8 cellular contexts compared by ENCODE assay signal in genomic region chr1:161612322-161613141, GRCh38. TPM values are rescaled to one million over a fixed set of nuclear protein-coding genes. Genes with fewer than 3 reads are reported as not detected.
DNase-seq lines count a peak whose midpoint lies in the region; ATAC-seq and TF ChIP-seq lines count a peak whose summit lies in the region.
"Not testable (repeated sequence)": the region's sequence is repeated elsewhere in the genome, so short reads cannot be mapped to it uniquely, and the experiment has no call there.

No MANE protein-coding gene starts in this region.

- H3K27ac ChIP-seq in SK-N-SH (ENCODE audit: low read depth in 2 of 2, low read length in 1 of 2) (peak overlapping the region; percentile 53 to 80; a peak in 3 of 4 replicates), neuronal stem cell (replicated peaks; ENCODE audit: low read length) (peak overlapping the region; percentile 92), stomach smooth muscle (ENCODE audit: low read length) (peak overlapping the region; percentile 53)

- H2BK15ac ChIP-seq in neuronal stem cell (ENCODE audit: low read length): peak overlapping the region; percentile 49

- not testable (repeated sequence) for H3K79me2 ChIP-seq in SK-N-SH (ENCODE audit: insufficient read depth)

- TF ChIP-seq EP300 in SK-N-SH (IDR thresholded peaks at IDR 0.05; ENCODE audit: borderline replicate concordance in 1 of 2, low read depth in 1 of 2, low read length in 1 of 2): not testable (repeated sequence)

- CTCF ChIA-PET in HEK293T (lab: Yijun Ruan, JAX): interaction anchor here (1.8 kb wide), 1 partner anchor 114 kb away, joined by 3 read pairs; no protein-coding TSS in a partner anchor
- CTCF ChIA-PET in SK-N-SH (lab: Yijun Ruan, JAX): not testable (repeated sequence)

- H4K8ac ChIP-seq in neuronal stem cell (ENCODE audit: low read depth, low read length): peak overlapping the region; percentile 65

- peak overlapping the region; percentile 55 to 65 for H3K4me3 ChIP-seq in SK-N-SH (ENCODE audit: low read depth in 2 of 2, low read length in 1 of 2)
- H3K4me3 ChIP-seq in neuronal stem cell (ENCODE audit: low read length in 2 of 2): peak overlapping the region; percentile 50 to 73
- H3K4me3 ChIP-seq in stomach smooth muscle (ENCODE audit: low read length in 2 of 2): peak overlapping the region; percentile 60 to 74

- H4K91ac ChIP-seq in neuronal stem cell (ENCODE audit: low read depth, low read length, poor library complexity): not testable (repeated sequence)

- TF ChIP-seq RAD21 in SK-N-SH (IDR thresholded peaks at IDR 0.05; ENCODE audit: low read length): not testable (repeated sequence)

- H3K27ac Mint-ChIP-seq in activated naive CD4-positive, alpha-beta T cell treated with anti-CD3 and anti-CD28 coated beads, Interleukin-2, amount 50 U/mL, for 72 hours: peak overlapping the region; percentile 96 to 99

- peak overlapping the region; percentile 87 for H2BK5ac ChIP-seq in neuronal stem cell (ENCODE audit: low read length)

- H2BK120ac ChIP-seq in neuronal stem cell (ENCODE audit: low read depth, low read length): not testable (repeated sequence)

- not testable (repeated sequence) for H3K23ac ChIP-seq in neuronal stem cell (ENCODE audit: low read depth, low read length, poor library complexity)

- H3K4me1 ChIP-seq in SK-N-SH (ENCODE audit: control insufficient read depth in 1 of 2, insufficient read depth in 2 of 2, low read depth in 1 of 2, low read length in 1 of 2); neuronal stem cell (ENCODE audit: control insufficient read depth in 2 of 2, insufficient read depth in 1 of 2, low read depth in 1 of 2, low read length in 2 of 2); stomach smooth muscle (ENCODE audit: control insufficient read depth, insufficient read depth, low read length): not testable (repeated sequence)

- DNase-seq in GM03348 (ENCODE audit: low spot score): peak; percentile 91
- peak; percentile 82 for DNase-seq in HEK293T (ENCODE audit: extremely low spot score)
- DNase-seq in MV-4-11 (lab: John Stamatoyannopoulos, UW): peak; percentile 98
- peak; percentile 85 for DNase-seq in SK-N-SH
- DNase-seq in activated naive CD4-positive, alpha-beta T cell treated with anti-CD3 and anti-CD28 coated beads, Interleukin-2, amount 50 U/mL, for 72 hours (ENCODE audit: low spot score in 2 of 2): peak; percentile 79 to 94
- DNase-seq in globus pallidus (ENCODE audit: low spot score): peak; percentile 88
- peak; percentile 96 for DNase-seq in neuronal stem cell (ENCODE audit: low spot score)

- H3K14ac ChIP-seq in neuronal stem cell (ENCODE audit: low read length): not testable (repeated sequence)

- not testable (repeated sequence) for H3K9me2 ChIP-seq in SK-N-SH

- not testable (repeated sequence) for TF ChIP-seq CTCF in SK-N-SH (IDR thresholded peaks at IDR 0.05)

- H2AFZ ChIP-seq in SK-N-SH (ENCODE audit: low read depth) (peak overlapping the region; percentile 81; the same call in 1 of the 2 replicates), neuronal stem cell (ENCODE audit: low read length) (peak overlapping the region; percentile 61)

- not testable (repeated sequence) for H3F3A ChIP-seq in SK-N-SH (replicated peaks; ENCODE audit: insufficient read depth)

- H3K27me3 ChIP-seq in SK-N-SH (ENCODE audit: insufficient read depth); neuronal stem cell (ENCODE audit: control insufficient read depth in 3 of 3, insufficient read depth in 3 of 3, low read depth in 1 of 3, low read length in 3 of 3); stomach smooth muscle (ENCODE audit: control insufficient read depth in 1 of 2, insufficient read depth in 2 of 2, low read length in 2 of 2): not testable (repeated sequence)

- H3K9me3 Mint-ChIP-seq in activated naive CD4-positive, alpha-beta T cell treated with anti-CD3 and anti-CD28 coated beads, Interleukin-2, amount 50 U/mL, for 72 hours: not testable (repeated sequence)

- peak overlapping the region; percentile 78 for H3K4me2 ChIP-seq in SK-N-SH
- H3K4me2 ChIP-seq in neuronal stem cell (ENCODE audit: insufficient read depth, low read length, poor library complexity, severe bottlenecking): peak overlapping the region; percentile 57

- not testable (repeated sequence) for H3K79me1 ChIP-seq in neuronal stem cell (ENCODE audit: low read depth, low read length)

- H3K9ac ChIP-seq in SK-N-SH (peak overlapping the region; percentile 74; the same call in 1 of the 2 replicates), stomach smooth muscle (ENCODE audit: low read length in 2 of 2) (peak overlapping the region; percentile 59 to 69)
- not testable (repeated sequence) for H3K9ac ChIP-seq in neuronal stem cell (ENCODE audit: low read depth, low read length, poor library complexity)

- WGBS in SK-N-SH (ENCODE audit: low lambda C conversion rate): 3% methylated on average over 44 of the region's 51 CpGs
- WGBS in neuronal stem cell (ENCODE audit: extremely low coverage in 2 of 2, insufficient read length in 2 of 2, insufficient replicate concordance in 1 of 2), 2 donors: no CpG with 5 or more reads among the region's 51 CpGs

- not testable (repeated sequence) for H3K36me3 Mint-ChIP-seq in activated naive CD4-positive, alpha-beta T cell treated with anti-CD3 and anti-CD28 coated beads, Interleukin-2, amount 50 U/mL, for 72 hours

- H3K36me3 ChIP-seq in SK-N-SH (replicated peaks in 1 of 2; ENCODE audit: control insufficient read depth in 1 of 2, insufficient read depth in 2 of 2, low read length in 1 of 2); neuronal stem cell (replicated peaks in 1 of 2; ENCODE audit: control insufficient read depth in 2 of 2, insufficient read depth in 2 of 2, low read length in 2 of 2); stomach smooth muscle (ENCODE audit: control insufficient read depth in 2 of 2, insufficient read depth in 2 of 2, low read length in 2 of 2): not testable (repeated sequence)

- POLR2A ChIA-PET in HEK293T (lab: Yijun Ruan, JAX): not testable (repeated sequence)
- POLR2A ChIA-PET in SK-N-SH (lab: Yijun Ruan, JAX): interaction anchor here (0.6 kb wide), 1 partner anchor 226 kb away, joined by 3 read pairs; no protein-coding TSS in a partner anchor

- peak overlapping the region; percentile 92 for H3K18ac ChIP-seq in neuronal stem cell (ENCODE audit: low read length)

- not testable (repeated sequence) for H3K9me3 ChIP-seq in SK-N-SH; neuronal stem cell (replicated peaks in 1 of 2; ENCODE audit: control insufficient read depth in 2 of 2, insufficient read depth in 1 of 2, low read depth in 1 of 2, low read length in 2 of 2); stomach smooth muscle (ENCODE audit: control insufficient read depth in 2 of 2, low read length in 2 of 2)

- ATAC-seq in activated naive CD4-positive, alpha-beta T cell treated with anti-CD3 and anti-CD28 coated beads, Interleukin-2, amount 50 U/mL, for 72 hours: peak; percentile 92 to 95

- not testable (repeated sequence) for H4K20me1 ChIP-seq in SK-N-SH (ENCODE audit: insufficient read depth)

- H2BK12ac ChIP-seq in neuronal stem cell (ENCODE audit: low read length): not testable (repeated sequence)

- not testable (repeated sequence) for H2AK5ac ChIP-seq in neuronal stem cell (ENCODE audit: low read depth, low read length)

- not testable (repeated sequence) for H3K4ac ChIP-seq in neuronal stem cell (ENCODE audit: low read length)

TF ChIP-seq in SK-N-SH, 30 proteins besides CTCF, POLR2A, EP300 and RAD21:
- peak; percentile 69; the same call in 1 of the 2 replicates for TF ChIP-seq FOSL2 (IDR thresholded peaks at IDR 0.05; ENCODE audit: borderline replicate concordance, low read depth)
- TF ChIP-seq TEAD4 (IDR thresholded peaks at IDR 0.05; ENCODE audit: borderline replicate concordance, insufficient read depth): peak; percentile 54; the same call in 1 of the 2 replicates

RNA-seq across cellular contexts. Expression of gene FCGR3B, which starts 18.4 kb away (rescaled TPM):
- polyA plus RNA-seq in SK-N-SH (2012; rRNA removed): not detected in 2 replicates
- not detected in 2 replicates for polyA plus RNA-seq in SK-N-SH (2012; cell fraction: cytosol; rRNA removed)
- polyA plus RNA-seq in SK-N-SH (2012; cell fraction: nucleus; rRNA removed): not detected in 2 replicates
- not detected for total RNA-seq in activated naive CD4-positive, alpha-beta T cell treated with anti-CD3 and anti-CD28 coated beads, Interleukin-2, amount 50 U/mL, for 72 hours
- not detected for polyA plus RNA-seq in neuronal stem cell (2013, experiment 1 of 2)
- polyA plus RNA-seq in neuronal stem cell (2013, experiment 2 of 2): not detected

RNA-seq across cellular contexts. Expression of gene FCGR2B, which starts 50.4 kb away (rescaled TPM):
- polyA plus RNA-seq in SK-N-SH (2012; rRNA removed): 0.05 TPM in 1 of 2 replicates, not detected in the other
- polyA plus RNA-seq in SK-N-SH (2012; cell fraction: cytosol; rRNA removed): 0.01 and 0.03 TPM in 2 replicates
- polyA plus RNA-seq in SK-N-SH (2012; cell fraction: nucleus; rRNA removed): 0.14 and 0.19 TPM in 2 replicates
- total RNA-seq in activated naive CD4-positive, alpha-beta T cell treated with anti-CD3 and anti-CD28 coated beads, Interleukin-2, amount 50 U/mL, for 72 hours: under 1 TPM in 1 of 2 donors, not detected in 1; 0.21 TPM
- polyA plus RNA-seq in neuronal stem cell (2013, experiment 1 of 2): 0.01 TPM
- 0.07 TPM for polyA plus RNA-seq in neuronal stem cell (2013, experiment 2 of 2)

Comparison
In these comparisons a context has a peak if more than half of its experiments do, and no peak if none do; other contexts are left out.
1. Peak in every context shown above with its lines: DNase-seq, ATAC-seq, H3K4me3 ChIP-seq and H3K27ac ChIP-seq.